1 cellular context compared by ENCODE assay signal in genomic region chr1:77218477-77219165, GRCh38.
TF ChIP-seq lines count a peak whose summit lies in the region.

No MANE protein-coding gene starts in this region.

TF ChIP-seq in GM23338, 12 proteins besides CTCF, POLR2A, EP300 and RAD21 (continued from another document):
- TF ChIP-seq REST (IDR thresholded peaks at IDR 0.05; ENCODE audit: unreplicated experiment) (no peak), CREB1 (CRISPR knock-in tag; IDR thresholded peaks at IDR 0.05; ENCODE audit: low read depth) (no peak)
